9 cellular contexts compared by ENCODE assay signal in genomic region chr19:38544569-38545315, GRCh38.
DNase-seq lines count a peak whose midpoint lies in the region; ATAC-seq and TF ChIP-seq lines count a peak whose summit lies in the region.
"Had no signal": no experiment of that assay in that cellular context is flagged by ENCODE, and none has a peak within 500 bp of the region (broad histone marks: within the 10 kb centered on the region; RNA-seq: fewer than 3 reads in every experiment).

No MANE protein-coding gene starts in this region.

- DNase-seq in EL (peak; percentile 28), SK-MEL-5 (ENCODE audit: low read depth, low spot score) (peak; percentile 43), fibroblast of villous mesenchyme (ENCODE audit: low read depth) (peak; percentile 4), HK-2 (ENCODE audit: unreplicated experiment) (no peak), nephron progenitor cell (no peak), Right ventricle myocardium superior (no peak), DMS53 (lab: John Stamatoyannopoulos, UW) (no peak)
- DNase-seq: stimulated activated CD4-positive, alpha-beta T cell treated with anti-CD3 and anti-CD28 coated beads, Interleukin-2, amount 100 ng/mL, for 48 hours had no signal

- H3K4me1 Mint-ChIP-seq in nephron progenitor cell, result peaks cover 12% of the 10 kb centered on the region

- peaks cover 3% of the 10 kb centered on the region for H3K27me3 Mint-ChIP-seq in nephron progenitor cell (ENCODE audit: low read depth, poor library complexity)

- peak overlapping the region; percentile 81 for H3K27ac ChIP-seq in 22Rv1

- H3K4me3 ChIP-seq in fibroblast of villous mesenchyme (ENCODE audit: low read depth, low read length), result peak overlapping the region; percentile 41

- TF ChIP-seq CTCF in 22Rv1 (IDR thresholded peaks at IDR 0.05), result peak; percentile 46
- TF ChIP-seq CTCF in fibroblast of villous mesenchyme (IDR thresholded peaks at IDR 0.05; ENCODE audit: insufficient read depth, low read depth, low read length), result no peak
- no peak for TF ChIP-seq CTCF in nephron progenitor cell (IDR thresholded peaks at IDR 0.05)

- in situ Hi-C loops in SK-MEL-5 (cut with HindIII; ENCODE audit: low pct_unique_long_range_greater_than_20kb, low sequenced_read_pairs), result no loop called here

- ATAC-seq in Right ventricle myocardium superior (ENCODE audit: poor library complexity), result no peak

- intact Hi-C loops in Right ventricle myocardium superior (cut with DNase I), result loop anchor here (5.0 kb wide), 1 partner anchor 408 kb away; no protein-coding TSS in a partner anchor

- no peak overlapping the region for H3K4me3 Mint-ChIP-seq in nephron progenitor cell

- H3K36me3 Mint-ChIP-seq in nephron progenitor cell (ENCODE audit: low read depth), result peaks cover 6% of the 10 kb centered on the region

- H3K9me3 Mint-ChIP-seq in nephron progenitor cell, result peaks cover 4% of the 10 kb centered on the region

- no peak overlapping the region for H3K27ac Mint-ChIP-seq in nephron progenitor cell

Comparison
In these comparisons a context has a peak if more than half of its experiments do, and no peak if none do; other contexts are left out.
1. DNase-seq: peak in EL (single experiment), SK-MEL-5 (single experiment) and fibroblast of villous mesenchyme (single experiment); none in HK-2 (single experiment), nephron progenitor cell (single experiment), Right ventricle myocardium superior (single experiment) and DMS53 (single experiment).